ENCODE assay signal across 1 cellular context in genomic region chr9:112158629-112159228, GRCh38.
TF ChIP-seq lines count a peak whose summit lies in the region.

No MANE protein-coding gene starts in this region.

TF ChIP-seq in SK-N-SH treated with all-trans-retinoic acid at 6 μM for 48 hours, 23 proteins besides CTCF, POLR2A, EP300 and RAD21 (continued from another document):
- TF ChIP-seq POU6F1 (CRISPR knock-in tag; IDR thresholded peaks at IDR 0.05; ENCODE audit: borderline replicate concordance, low read depth) (no peak), RARB (CRISPR knock-in tag; IDR thresholded peaks at IDR 0.05) (no peak), ISL1 (CRISPR knock-in tag; IDR thresholded peaks at IDR 0.05) (no peak), TCF4 (CRISPR knock-in tag; IDR thresholded peaks at IDR 0.05; ENCODE audit: borderline replicate concordance) (no peak), ZNF565 (CRISPR knock-in tag; conservative IDR thresholded peaks at IDR 0.05; ENCODE audit: low read depth) (no peak), BACH2 (CRISPR knock-in tag; IDR thresholded peaks at IDR 0.05; ENCODE audit: borderline replicate concordance) (no peak), ESRRG (CRISPR knock-in tag; IDR thresholded peaks at IDR 0.05) (no peak), CREB5 (CRISPR knock-in tag; IDR thresholded peaks at IDR 0.05; ENCODE audit: low read depth) (no peak), SNAI2 (CRISPR knock-in tag; IDR thresholded peaks at IDR 0.05) (no peak), TOX (CRISPR knock-in tag; IDR thresholded peaks at IDR 0.05; ENCODE audit: borderline replicate concordance) (no peak), CSDC2 (CRISPR knock-in tag; IDR thresholded peaks at IDR 0.05) (no peak), ZFP3 (CRISPR knock-in tag; IDR thresholded peaks at IDR 0.05) (no peak), ZNF8 (CRISPR knock-in tag; IDR thresholded peaks at IDR 0.05) (no peak), ZFP30 (CRISPR knock-in tag; IDR thresholded peaks at IDR 0.05) (no peak), ZNF70 (CRISPR knock-in tag; IDR thresholded peaks at IDR 0.05) (no peak), ARNTL (CRISPR knock-in tag; IDR thresholded peaks at IDR 0.05; ENCODE audit: borderline replicate concordance, low read depth) (no peak)
- TF ChIP-seq, protein P1, sequence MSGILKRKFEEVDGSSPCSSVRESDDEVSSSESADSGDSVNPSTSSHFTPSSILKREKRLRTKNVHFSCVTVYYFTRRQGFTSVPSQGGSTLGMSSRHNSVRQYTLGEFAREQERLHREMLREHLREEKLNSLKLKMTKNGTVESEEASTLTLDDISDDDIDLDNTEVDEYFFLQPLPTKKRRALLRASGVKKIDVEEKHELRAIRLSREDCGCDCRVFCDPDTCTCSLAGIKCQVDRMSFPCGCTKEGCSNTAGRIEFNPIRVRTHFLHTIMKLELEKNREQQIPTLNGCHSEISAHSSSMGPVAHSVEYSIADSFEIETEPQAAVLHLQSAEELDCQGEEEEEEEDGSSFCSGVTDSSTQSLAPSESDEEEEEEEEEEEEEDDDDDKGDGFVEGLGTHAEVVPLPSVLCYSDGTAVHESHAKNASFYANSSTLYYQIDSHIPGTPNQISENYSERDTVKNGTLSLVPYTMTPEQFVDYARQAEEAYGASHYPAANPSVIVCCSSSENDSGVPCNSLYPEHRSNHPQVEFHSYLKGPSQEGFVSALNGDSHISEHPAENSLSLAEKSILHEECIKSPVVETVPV (CRISPR knock-in tag; IDR thresholded peaks at IDR 0.05) = no peak
TF ChIP-seq in SK-N-SH treated with all-trans-retinoic acid at 6 μM for 48 hours: peak in this region for 0.
